Comparison of ENCODE assay signal across 8 cellular contexts in the genomic region with DNA sequence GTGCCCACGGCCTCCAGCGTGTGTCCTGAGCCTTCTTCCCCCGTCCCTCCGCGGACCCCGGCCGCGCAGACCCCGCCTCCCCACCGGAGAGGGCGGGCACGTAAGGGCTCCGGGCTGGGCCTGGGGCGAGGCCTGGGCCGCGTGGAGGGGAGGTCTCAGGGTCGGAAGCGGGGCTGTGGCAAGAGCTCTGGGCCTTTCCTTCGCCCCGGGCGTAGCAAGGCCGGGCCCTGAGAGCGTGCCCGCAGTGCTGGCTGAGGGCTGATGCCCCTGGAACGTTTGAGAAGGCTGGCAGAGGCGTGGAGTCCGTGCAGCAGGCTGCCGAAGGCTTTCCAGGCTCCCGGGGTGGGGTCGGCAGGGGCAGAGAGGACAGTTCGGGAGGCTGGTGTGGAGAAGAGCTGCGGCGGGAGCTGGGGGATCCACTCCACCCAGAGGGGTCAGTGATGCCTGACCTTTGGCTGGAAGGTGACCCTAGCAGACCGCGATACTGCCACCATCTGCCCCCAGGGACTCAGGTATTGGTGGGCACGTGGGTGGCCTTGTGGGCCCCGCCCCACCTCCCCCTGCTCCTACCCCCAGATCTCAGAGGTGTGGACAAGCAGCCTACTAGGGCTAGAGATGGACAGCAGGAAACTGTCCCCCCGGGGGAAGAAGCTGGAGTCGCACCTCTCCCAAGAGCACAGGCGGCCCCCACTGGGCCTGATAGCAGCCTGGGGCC. TPM values are rescaled to one million over a fixed set of nuclear protein-coding genes. Genes with fewer than 3 reads are reported as not detected.
DNase-seq lines count a peak whose midpoint lies in the region; ATAC-seq and TF ChIP-seq lines count a peak whose summit lies in the region.

No MANE protein-coding gene starts in this region.

- peak overlapping the region; percentile 67 for H3K4me3 ChIP-seq in HEK293 (ENCODE audit: low read depth, low read length)
- peak overlapping the region; percentile 96 for H3K4me3 ChIP-seq in left ventricle myocardium inferior
- H3K4me3 ChIP-seq in gastrocnemius medialis, result peak overlapping the region; percentile 70 to 100 (median 94)

- DNase-seq in NK-92 treated with Interleukin-12 subunit alpha and Interleukin-12 subunit beta, amount 100 ng/mL, for 24 hours (lab: John Stamatoyannopoulos, UW), result peak; percentile 78
- DNase-seq in NK-92 (lab: John Stamatoyannopoulos, UW; ENCODE audit: unreplicated experiment) (no peak), NCI-H1092 treated with DMSO at 0.1 percent for 48 hours (lab: John Stamatoyannopoulos, UW) (peak; percentile 60), left ventricle myocardium inferior (no peak), gastrocnemius medialis (no peak), cerebellar cortex (ENCODE audit: low spot score) (no peak)
- DNase-seq in activated naive CD4-positive, alpha-beta T cell treated with anti-CD3 and anti-CD28 coated beads, Interleukin-2, amount 50 U/mL, for 16 hours, result peak; percentile 56

- TF ChIP-seq CTCF in HEK293 (tag by site-specific recombination; IDR thresholded peaks at IDR 0.05) (no peak), left ventricle myocardium inferior (IDR thresholded peaks at IDR 0.05; ENCODE audit: borderline replicate concordance) (no peak), gastrocnemius medialis (IDR thresholded peaks at IDR 0.05 in 4 of 5, conservative IDR thresholded peaks at IDR 0.05 in 1 of 5) (no peak)

- intact Hi-C loops in left ventricle myocardium inferior (cut with micrococcal nuclease) (no loop called here), gastrocnemius medialis (cut with DNase I; ENCODE audit: low total_unique reads) (loop anchor here (1.0 to 2.0 kb wide), 2 partner anchors 16 to 28 kb away; no protein-coding TSS in a partner anchor)

- no peak for TF ChIP-seq POLR2A in gastrocnemius medialis (IDR thresholded peaks at IDR 0.05)

- peaks cover 0 to 21% of the 10 kb centered on the region in 2 experiments; a peak in 2 of 3 replicates for H3K36me3 ChIP-seq in HEK293 (ENCODE audit: control insufficient read depth in 2 of 2, insufficient read depth in 1 of 2, low read length in 2 of 2)
- peaks cover 27% of the 10 kb centered on the region for H3K36me3 ChIP-seq in left ventricle myocardium inferior
- peaks cover 0 to 16% of the 10 kb centered on the region in 2 donors for H3K36me3 ChIP-seq in gastrocnemius medialis

- H3K4me1 ChIP-seq in HEK293 (ENCODE audit: control insufficient read depth, insufficient read depth, low read length) (no peaks in the 10 kb centered on the region), left ventricle myocardium inferior (peaks cover 30% of the 10 kb centered on the region), gastrocnemius medialis (peaks cover 17 to 19% of the 10 kb centered on the region in 2 donors)

- in situ Hi-C loops in gastrocnemius medialis (cut with MboI; ENCODE audit: low sequenced_read_pairs in 4 of 4), result no loop called here

- POLR2A ChIA-PET in HEK293 (lab: Yijun Ruan, JAX), result interaction anchor here (1.0 kb wide), 1 partner anchor 12 kb away, joined by 3 read pairs; no protein-coding TSS in a partner anchor

- no peaks in the 10 kb centered on the region for H3K9me3 ChIP-seq in HEK293 (ENCODE audit: control insufficient read depth, insufficient read depth, low read depth, low read length)
- peaks cover 23% of the 10 kb centered on the region for H3K9me3 ChIP-seq in left ventricle myocardium inferior (replicated peaks)
- H3K9me3 ChIP-seq in gastrocnemius medialis, result no peaks in the 10 kb centered on the region

- CTCF ChIA-PET in HEK293 (lab: Yijun Ruan, JAX), result interaction anchor here (0.7 to 1.2 kb wide), 3 partner anchors 12 to 82 kb away, joined by 3 to 4 read pairs (median 3); no protein-coding TSS in a partner anchor

- H3K27me3 ChIP-seq in left ventricle myocardium inferior (ENCODE audit: low read depth), result no peaks in the 10 kb centered on the region
- H3K27me3 ChIP-seq in gastrocnemius medialis, result no peaks in the 10 kb centered on the region

- peak overlapping the region; percentile 79; the same call in 1 of the 2 replicates for H3K27ac ChIP-seq in HEK293 (ENCODE audit: extremely low read depth, low read depth, low read length)
- peak overlapping the region; percentile 97 for H3K27ac ChIP-seq in left ventricle myocardium inferior (replicated peaks)
- peak overlapping the region; percentile 79 to 94 (median 90) for H3K27ac ChIP-seq in gastrocnemius medialis

- ATAC-seq in gastrocnemius medialis, result peak; percentile 31

TF ChIP-seq in HEK293, 187 proteins besides CTCF, POLR2A, EP300 and RAD21:
- TF ChIP-seq SP3 (tag by site-specific recombination; IDR thresholded peaks at IDR 0.05) (peak; percentile 80), HOXA7 (CRISPR knock-in tag; IDR thresholded peaks at IDR 0.05; ENCODE audit: borderline replicate concordance) (no peak), ZBTB20 (tag by site-specific recombination; IDR thresholded peaks at IDR 0.05) (no peak), ZNF394 (tag by site-specific recombination; IDR thresholded peaks at IDR 0.05; ENCODE audit: borderline replicate concordance) (0 out of 2 replicates have a peak, but pooled peaks have one; percentile 20), KLF7 (tag by site-specific recombination; IDR thresholded peaks at IDR 0.05; ENCODE audit: borderline replicate concordance) (no peak), ZNF311 (tag by site-specific recombination; IDR thresholded peaks at IDR 0.05; ENCODE audit: borderline replicate concordance) (no peak), SCRT2 (tag by site-specific recombination; IDR thresholded peaks at IDR 0.05) (no peak), ZNF48 (tag by site-specific recombination; IDR thresholded peaks at IDR 0.05) (no peak), ZIC2 (tag by site-specific recombination; IDR thresholded peaks at IDR 0.05) (0 out of 2 replicates have a peak, but pooled peaks have one; percentile 55), ZBTB17 (tag by site-specific recombination; IDR thresholded peaks at IDR 0.05) (no peak), ZNF274 (IDR thresholded peaks at IDR 0.05; ENCODE audit: low read length) (no peak), ZNF274 (tag by site-specific recombination; IDR thresholded peaks at IDR 0.05; ENCODE audit: borderline replicate concordance) (no peak), ZBTB48 (tag by site-specific recombination; IDR thresholded peaks at IDR 0.05) (0 out of 2 replicates have a peak, but pooled peaks have one; percentile 17), ZNF670 (tag by site-specific recombination; IDR thresholded peaks at IDR 0.05; ENCODE audit: low read depth) (no peak), BCL11A (tag by site-specific recombination; IDR thresholded peaks at IDR 0.05; ENCODE audit: low read depth) (no peak), ZNF24 (tag by site-specific recombination; IDR thresholded peaks at IDR 0.05) (no peak), SP2 (tag by site-specific recombination; IDR thresholded peaks at IDR 0.05) (peak; percentile 70)
- TF ChIP-seq, protein P1, sequence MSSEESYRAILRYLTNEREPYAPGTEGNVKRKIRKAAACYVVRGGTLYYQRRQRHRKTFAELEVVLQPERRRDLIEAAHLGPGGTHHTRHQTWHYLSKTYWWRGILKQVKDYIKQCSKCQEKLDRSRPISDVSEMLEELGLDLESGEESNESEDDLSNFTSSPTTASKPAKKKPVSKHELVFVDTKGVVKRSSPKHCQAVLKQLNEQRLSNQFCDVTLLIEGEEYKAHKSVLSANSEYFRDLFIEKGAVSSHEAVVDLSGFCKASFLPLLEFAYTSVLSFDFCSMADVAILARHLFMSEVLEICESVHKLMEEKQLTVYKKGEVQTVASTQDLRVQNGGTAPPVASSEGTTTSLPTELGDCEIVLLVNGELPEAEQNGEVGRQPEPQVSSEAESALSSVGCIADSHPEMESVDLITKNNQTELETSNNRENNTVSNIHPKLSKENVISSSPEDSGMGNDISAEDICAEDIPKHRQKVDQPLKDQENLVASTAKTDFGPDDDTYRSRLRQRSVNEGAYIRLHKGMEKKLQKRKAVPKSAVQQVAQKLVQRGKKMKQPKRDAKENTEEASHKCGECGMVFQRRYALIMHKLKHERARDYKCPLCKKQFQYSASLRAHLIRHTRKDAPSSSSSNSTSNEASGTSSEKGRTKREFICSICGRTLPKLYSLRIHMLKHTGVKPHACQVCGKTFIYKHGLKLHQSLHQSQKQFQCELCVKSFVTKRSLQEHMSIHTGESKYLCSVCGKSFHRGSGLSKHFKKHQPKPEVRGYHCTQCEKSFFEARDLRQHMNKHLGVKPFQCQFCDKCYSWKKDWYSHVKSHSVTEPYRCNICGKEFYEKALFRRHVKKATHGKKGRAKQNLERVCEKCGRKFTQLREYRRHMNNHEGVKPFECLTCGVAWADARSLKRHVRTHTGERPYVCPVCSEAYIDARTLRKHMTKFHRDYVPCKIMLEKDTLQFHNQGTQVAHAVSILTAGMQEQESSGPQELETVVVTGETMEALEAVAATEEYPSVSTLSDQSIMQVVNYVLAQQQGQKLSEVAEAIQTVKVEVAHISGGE (tag by site-specific recombination; conservative IDR thresholded peaks at IDR 0.05; ENCODE audit: low read depth), result peak; percentile 79; the same call in 1 of the 2 replicates

RNA-seq across cellular contexts. Expression of a gene that starts 0.5 kb away (rescaled TPM):
- total RNA-seq in left ventricle myocardium inferior, result 0.99 TPM
- total RNA-seq in gastrocnemius medialis, result not detected

RNA-seq across cellular contexts. Expression of a gene that starts 20.7 kb away (rescaled TPM):
- 192 TPM for total RNA-seq in left ventricle myocardium inferior
- 10 to 100 TPM; 18.2 to 30.8 (median 28.2) TPM for total RNA-seq in gastrocnemius medialis

Comparison
In these comparisons a context has a peak if more than half of its experiments do, and no peak if none do; other contexts are left out.
1. DNase-seq: peak in NK-92 treated with Interleukin-12 subunit alpha and Interleukin-12 subunit beta, amount 100 ng/mL, for 24 hours (single experiment), NCI-H1092 treated with DMSO at 0.1 percent for 48 hours (single experiment) and activated naive CD4-positive, alpha-beta T cell treated with anti-CD3 and anti-CD28 coated beads, Interleukin-2, amount 50 U/mL, for 16 hours (single experiment); none in NK-92 (single experiment), left ventricle myocardium inferior (single experiment), gastrocnemius medialis (0 of 2) and cerebellar cortex (single experiment).
2. Peak in every context shown above with its lines, with median percentiles within 50 percentile points of each other: H3K27ac ChIP-seq and H3K4me3 ChIP-seq.